In the genomic region with DNA sequence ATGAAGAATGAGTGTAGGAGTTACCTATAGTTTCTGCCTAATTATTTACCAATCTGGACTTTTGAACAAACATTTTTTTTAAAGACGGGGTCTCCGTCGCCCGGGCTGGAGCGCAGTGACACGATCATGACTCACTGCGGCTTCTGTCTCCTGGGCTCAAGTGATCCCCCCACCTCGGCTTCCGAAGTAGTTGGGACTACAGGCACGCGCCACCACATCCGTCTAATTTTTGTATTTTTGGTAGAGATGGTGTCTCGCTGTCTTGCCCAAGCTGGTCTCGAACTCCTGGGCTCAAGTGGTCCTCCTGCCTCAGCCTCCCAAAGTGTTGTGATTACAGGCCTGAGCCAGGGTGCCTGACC, we compare ENCODE assay signal across 8 cellular contexts. TPM values are rescaled to one million over a fixed set of nuclear protein-coding genes. Genes with fewer than 3 reads are reported as not detected.
DNase-seq lines count a peak whose midpoint lies in the region; TF ChIP-seq lines count a peak whose summit lies in the region.

No MANE protein-coding gene starts in this region.

- peaks cover 19% of the 10 kb centered on the region for H3K4me1 ChIP-seq in ES-I3 (ENCODE audit: insufficient read depth, low read length)

- H3K4me3 ChIP-seq in SK-N-MC: peak overlapping the region; percentile 85
- peak overlapping the region; percentile 73 for H3K4me3 ChIP-seq in fibroblast of mammary gland (ENCODE audit: control insufficient read depth, low read depth, low read length)

- TF ChIP-seq CTCF in fibroblast of mammary gland (conservative IDR thresholded peaks at IDR 0.05; ENCODE audit: control insufficient read depth, insufficient read depth, low read depth, low read length): no peak

- H3K9ac ChIP-seq in ES-I3 (ENCODE audit: low read depth, low read length) (peak overlapping the region; percentile 85), SK-N-MC (ENCODE audit: insufficient read length) (peak overlapping the region; percentile 89)

- H3K27ac ChIP-seq in SK-N-MC: no peak overlapping the region

- peaks cover 4% of the 10 kb centered on the region for H3K9me3 ChIP-seq in ES-I3 (ENCODE audit: control insufficient read depth, insufficient read depth, low read length)
- H3K9me3 ChIP-seq in SK-N-MC (ENCODE audit: low read depth, low read length): no peaks in the 10 kb centered on the region

- no peak for DNase-seq in SK-N-MC (ENCODE audit: low read depth, low spot score)
- no peak for DNase-seq in fibroblast of mammary gland (ENCODE audit: low read depth)
- DNase-seq in renal cortical epithelial cell (ENCODE audit: low read depth): peak; percentile 58
- no peak for DNase-seq in NOMO-1 treated with dmso at 0.1 percent for 144 hours (lab: John Stamatoyannopoulos, UW; ENCODE audit: unreplicated experiment)
- DNase-seq in NCI-H226: no peak
- DNase-seq in activated CD4-positive, alpha-beta T cell treated with anti-CD3 and anti-CD28 coated beads for 1 hour: no peak
- DNase-seq in NCI-H526 (lab: John Stamatoyannopoulos, UW): no peak

- H3K36me3 ChIP-seq in ES-I3 (ENCODE audit: insufficient read depth, low read length) (peaks cover 9% of the 10 kb centered on the region), SK-N-MC (ENCODE audit: insufficient read depth, low read length) (peaks cover 16% of the 10 kb centered on the region)

RNA-seq across cellular contexts. Expression of a gene that starts 1.5 kb away (rescaled TPM):
- 624 and 687 TPM in 2 replicates for total RNA-seq in renal cortical epithelial cell
